Comparison of ENCODE assay signal across 9 cellular contexts in the genomic region with DNA sequence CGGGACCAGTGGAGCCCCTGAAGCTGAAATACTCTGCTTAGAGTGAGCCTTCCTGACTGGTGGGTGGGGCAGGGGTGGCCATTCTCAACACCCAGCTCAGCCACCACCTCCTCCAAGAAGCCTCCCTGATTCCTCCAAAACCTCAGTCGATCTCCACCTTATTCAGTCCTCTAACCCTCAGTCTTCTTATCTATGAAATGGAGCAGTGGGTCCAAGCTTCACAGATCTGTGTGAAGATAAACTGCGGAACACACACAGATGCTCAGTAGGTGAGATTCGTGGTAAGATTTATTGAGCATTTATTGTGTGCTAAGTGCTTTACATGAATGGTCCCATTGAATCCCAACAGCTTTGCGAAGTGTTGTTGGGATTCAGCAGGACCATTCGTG.
DNase-seq lines count a peak whose midpoint lies in the region; ATAC-seq, FAIRE-seq and TF ChIP-seq lines count a peak whose summit lies in the region.
"Had no signal": no experiment of that assay in that cellular context is flagged by ENCODE, and none has a peak within 500 bp of the region (broad histone marks: within the 10 kb centered on the region; RNA-seq: fewer than 3 reads in every experiment).

No MANE protein-coding gene starts in this region.

- H2BK120ac ChIP-seq in IMR-90 (ENCODE audit: low read depth, low read length): peak overlapping the region; percentile 96

- TF ChIP-seq RAD21 in IMR-90 (IDR thresholded peaks at IDR 0.05; ENCODE audit: low read length) (no peak), GM12878 (IDR thresholded peaks at IDR 0.05; ENCODE audit: insufficient read depth, low read depth, low read length) (no peak)

- H4K20me1 ChIP-seq in IMR-90 (ENCODE audit: insufficient read depth, low read length): no peaks in the 10 kb centered on the region; the same call in 1 of the 2 replicates
- no peaks in the 10 kb centered on the region for H4K20me1 ChIP-seq in GM12878 (ENCODE audit: control insufficient read depth, insufficient read depth)

- peak overlapping the region; percentile 53 to 84; a peak in 3 of 4 replicates for H4K8ac ChIP-seq in IMR-90 (ENCODE audit: low read depth in 2 of 2, low read length in 2 of 2)

- POLR2A ChIA-PET in CD4-positive, alpha-beta T cell (lab: Charles Lee): interaction anchor here (0.7 to 3.2 kb wide), 25 partner anchors 11 to 278 kb away, joined by 3 to 100 read pairs (median 7); partner anchors contain the start of genes CLIC4 and RUNX3
- POLR2A ChIA-PET in IMR-90 (lab: Charles Lee; ENCODE audit: unreplicated experiment) (no interaction called here), GM12878 (lab: Charles Lee) (interaction anchor here (0.6 to 10.8 kb wide), 11 partner anchors 11 to 123 kb away, joined by 3 to 220 read pairs (median 7); partner anchors contain the start of gene RUNX3)

- H3K36me3 ChIP-seq in IMR-90 (ENCODE audit: control insufficient read depth, insufficient read depth, low read length) (no peaks in the 10 kb centered on the region), GM12878 (ENCODE audit: control insufficient read depth in 2 of 2, insufficient read depth in 2 of 2, low read length in 1 of 2) (no peaks in the 10 kb centered on the region)

- H3K14ac ChIP-seq in IMR-90 (replicated peaks; ENCODE audit: low read depth, low read length): peak overlapping the region; percentile 88

- H2AFZ ChIP-seq in IMR-90 (replicated peaks; ENCODE audit: low read length, poor library complexity): peak overlapping the region; percentile 91
- H2AFZ ChIP-seq in GM12878 (ENCODE audit: control insufficient read depth, low read depth, low read length): no peak overlapping the region

- no peak for TF ChIP-seq CTCF in CD4-positive, alpha-beta T cell (IDR thresholded peaks at IDR 0.05)
- TF ChIP-seq CTCF in IMR-90 (conservative IDR thresholded peaks at IDR 0.05; ENCODE audit: low read depth, low read length) (no peak), GM12878 (IDR thresholded peaks at IDR 0.05 in 2 of 3, conservative IDR thresholded peaks at IDR 0.05 in 1 of 3; ENCODE audit: control insufficient read depth in 2 of 3, extremely low read depth in 1 of 3, insufficient read depth in 1 of 3, low read depth in 3 of 3, low read length in 3 of 3) (no peak)

- no peak for TF ChIP-seq EP300 in GM12878 (IDR thresholded peaks at IDR 0.05; ENCODE audit: borderline replicate concordance in 1 of 2, control insufficient read depth in 1 of 2, low read depth in 2 of 2, low read length in 2 of 2)

- H3K4me3 ChIP-seq in IMR-90 (ENCODE audit: insufficient read depth, low read depth, low read length): no peak overlapping the region
- H3K4me3 ChIP-seq in GM12878: peak overlapping the region; percentile 56

- H3K27me3 ChIP-seq in CD4-positive, alpha-beta T cell (ENCODE audit: control insufficient read depth, insufficient read depth, low read length): no peaks in the 10 kb centered on the region
- H3K27me3 ChIP-seq in IMR-90 (ENCODE audit: control insufficient read depth, insufficient read depth, low read length) (no peaks in the 10 kb centered on the region), GM12878 (replicated peaks in 1 of 2; ENCODE audit: control insufficient read depth in 2 of 2, insufficient read depth in 2 of 2, low read length in 1 of 2) (no peaks in the 10 kb centered on the region)

- no peak for ATAC-seq in CD4-positive, alpha-beta T cell (ENCODE audit: poor library complexity)
- ATAC-seq in IMR-90 (ENCODE audit: low read depth): no peak
- no peak for ATAC-seq in GM12878
- no peak for ATAC-seq in natural killer cell treated with Interleukin-12 subunit alpha and Interleukin-12 subunit beta and Interleukin-15 and Interleukin-18, amount 100 ng/mL, for 72 hours
- no peak for ATAC-seq in GM21717 (IDR thresholded peaks at IDR 0.05; ENCODE audit: unreplicated experiment)

- SMC1A ChIA-PET in GM12878 (lab: Charles Lee; ENCODE audit: uncharacterized antibody, unreplicated experiment): interaction anchor here (1.1 to 10.6 kb wide), 13 partner anchors 12 to 98 kb away, joined by 3 to 205 read pairs (median 6); partner anchors contain the start of gene RUNX3

- no peak for FAIRE-seq in GM12878 (lab: Jason Lieb, UNC)
- FAIRE-seq: islet of Langerhans had no signal

- peak overlapping the region; percentile 99 for H3K27ac ChIP-seq in CD4-positive, alpha-beta T cell (ENCODE audit: low read depth, low read length)
- H3K27ac ChIP-seq in IMR-90 (ENCODE audit: insufficient read depth, low read length) (peak overlapping the region; percentile 59), GM12878 (ENCODE audit: control insufficient read depth, insufficient read depth) (peak overlapping the region; percentile 100)

- in situ Hi-C loops in IMR-90 (cut with MboI; ENCODE audit: low sequenced_read_pairs): no loop called here
- in situ Hi-C loops in GM12878 (cut with MboI): loop anchor here (25.0 kb wide), 1 partner anchor 1436 kb away; no protein-coding TSS in a partner anchor

- peak overlapping the region; percentile 85 for H2AK5ac ChIP-seq in IMR-90 (ENCODE audit: low read depth, low read length)

- H3K36me3 Mint-ChIP-seq in CD4-positive, alpha-beta T cell (ENCODE audit: low read depth): no peaks in the 10 kb centered on the region
- H3K36me3 Mint-ChIP-seq in natural killer cell treated with Interleukin-12 subunit alpha and Interleukin-12 subunit beta and Interleukin-15 and Interleukin-18, amount 100 ng/mL, for 72 hours: no peaks in the 10 kb centered on the region

- RAD21 ChIA-PET in GM12878 (lab: Charles Lee; ENCODE audit: unreplicated experiment): interaction anchor here (0.6 to 5.8 kb wide), 17 partner anchors 12 to 175 kb away, joined by 3 to 148 read pairs (median 9); partner anchors contain the start of gene RUNX3

- peak overlapping the region; percentile 61 for H3K4me3 Mint-ChIP-seq in CD4-positive, alpha-beta T cell
- H3K4me3 Mint-ChIP-seq in natural killer cell treated with Interleukin-12 subunit alpha and Interleukin-12 subunit beta and Interleukin-15 and Interleukin-18, amount 100 ng/mL, for 72 hours: peak overlapping the region; percentile 78

- peaks cover 0 to 4% of the 10 kb centered on the region in 2 experiments; a peak in 1 of 4 replicates for H3K79me1 ChIP-seq in IMR-90 (ENCODE audit: low read depth in 1 of 2, low read length in 2 of 2)

- peak overlapping the region; percentile 87; the same call in 2 of the 3 replicates for H2BK15ac ChIP-seq in IMR-90 (ENCODE audit: low read depth, low read length)

- peak overlapping the region; percentile 93 for H4K91ac ChIP-seq in IMR-90 (ENCODE audit: insufficient read depth, low read depth, low read length)

- no peak for DNase-seq in CD4-positive, alpha-beta T cell
- DNase-seq in IMR-90 (no peak), GM12878 (ENCODE audit: low read depth, low spot score) (no peak), NCI-H2196 treated with DMSO at 0.1 percent for 48 hours (lab: John Stamatoyannopoulos, UW; ENCODE audit: unreplicated experiment) (no peak), cerebellum (ENCODE audit: low spot score) (no peak), NCI-H748 (lab: John Stamatoyannopoulos, UW; ENCODE audit: unreplicated experiment) (no peak)
- no peak for DNase-seq in natural killer cell treated with Interleukin-12 subunit alpha and Interleukin-12 subunit beta and Interleukin-15 and Interleukin-18, amount 100 ng/mL, for 72 hours (ENCODE audit: low spot score)

- H3K4me2 ChIP-seq in IMR-90 (ENCODE audit: low read depth, low read length) (no peak overlapping the region), GM12878 (ENCODE audit: control insufficient read depth, insufficient read depth) (peak overlapping the region; percentile 98)

- H3K4ac ChIP-seq in IMR-90 (ENCODE audit: low read depth, low read length): peak overlapping the region; percentile 93

- peak overlapping the region; percentile 44; the same call in 1 of the 2 replicates for H3K56ac ChIP-seq in IMR-90 (ENCODE audit: extremely low read depth, insufficient read depth, low read length)

- H3K9me3 Mint-ChIP-seq in CD4-positive, alpha-beta T cell: no peaks in the 10 kb centered on the region
- no peaks in the 10 kb centered on the region for H3K9me3 Mint-ChIP-seq in natural killer cell treated with Interleukin-12 subunit alpha and Interleukin-12 subunit beta and Interleukin-15 and Interleukin-18, amount 100 ng/mL, for 72 hours

- peak overlapping the region; percentile 51 for H3K18ac ChIP-seq in IMR-90 (ENCODE audit: low read depth, low read length)

- H3K9me1 ChIP-seq in IMR-90 (ENCODE audit: insufficient read depth, low read length): peaks cover 19% of the 10 kb centered on the region

- BruUV-seq in IMR-90 (replicated peaks; lab: Mats Ljungman, UMichigan) (no TSS peak), GM12878 (replicated peaks; lab: Mats Ljungman, UMichigan) (no TSS peak)

- CTCF ChIA-PET in CD4-positive, alpha-beta T cell (lab: Charles Lee): interaction anchor here (1.3 to 4.3 kb wide), 6 partner anchors 9 to 175 kb away, joined by 4 to 35 read pairs (median 8); partner anchors contain the start of gene RUNX3
- CTCF ChIA-PET in IMR-90 (lab: Yijun Ruan, JAX): interaction anchor here (1.0 kb wide), 1 partner anchor 13 kb away, joined by 3 read pairs; no protein-coding TSS in a partner anchor
- CTCF ChIA-PET in GM12878 (lab: Yijun Ruan, JAX): interaction anchor here (0.6 to 9.2 kb wide), 11 partner anchors 12 to 174 kb away, joined by 3 to 152 read pairs (median 6); partner anchors contain the start of gene RUNX3

- peak overlapping the region; percentile 91 for H3K27ac Mint-ChIP-seq in CD4-positive, alpha-beta T cell
- peak overlapping the region; percentile 98 to 99 for H3K27ac Mint-ChIP-seq in natural killer cell treated with Interleukin-12 subunit alpha and Interleukin-12 subunit beta and Interleukin-15 and Interleukin-18, amount 100 ng/mL, for 72 hours

- H3K4me1 Mint-ChIP-seq in CD4-positive, alpha-beta T cell (ENCODE audit: low read depth): peaks cover 72% of the 10 kb centered on the region
- H3K4me1 Mint-ChIP-seq in natural killer cell treated with Interleukin-12 subunit alpha and Interleukin-12 subunit beta and Interleukin-15 and Interleukin-18, amount 100 ng/mL, for 72 hours (ENCODE audit: low read depth in 2 of 2): peaks cover 79 to 82% of the 10 kb centered on the region in 2 donors

- peak overlapping the region; percentile 57; the same call in 1 of the 2 replicates for H3K23ac ChIP-seq in IMR-90 (ENCODE audit: low read depth, low read length)

- peaks cover 16% of the 10 kb centered on the region for H3K4me1 ChIP-seq in IMR-90 (ENCODE audit: control insufficient read depth, insufficient read depth, low read length)
- peaks cover 97% of the 10 kb centered on the region for H3K4me1 ChIP-seq in GM12878 (ENCODE audit: control insufficient read depth, insufficient read depth, low read length)

- intact Hi-C loops in CD4-positive, alpha-beta T cell (cut with DNase I, micrococcal nuclease): loop anchor here (1.0 to 5.0 kb wide), 3 partner anchors 9 to 58 kb away; no protein-coding TSS in a partner anchor
- intact Hi-C loops in IMR-90 (cut with micrococcal nuclease) (no loop called here), GM12878 (cut with micrococcal nuclease; ENCODE audit: unreplicated experiment) (no loop called here)

- H2AK9ac ChIP-seq in IMR-90 (replicated peaks; ENCODE audit: low read depth, low read length, poor library complexity): peak overlapping the region; percentile 60

- WGBS in IMR-90 (ENCODE audit: extremely low coverage in 2 of 2, insufficient read length in 1 of 2), 2 experiments: 90% methylated on average over 2 of the region's 6 CpGs; no CpG with 5 or more reads in 1 of the 2 experiments
- WGBS in GM12878 (ENCODE audit: insufficient coverage, insufficient replicate concordance, low lambda C conversion rate, missing lambda C conversion rate): 45% methylated on average over 6 of the region's 6 CpGs

- H4K5ac ChIP-seq in IMR-90 (ENCODE audit: low read depth, low read length): peak overlapping the region; percentile 39

- TF ChIP-seq POLR2A in IMR-90 (IDR thresholded peaks at IDR 0.05; ENCODE audit: low read depth, low read length) (no peak), GM12878 (IDR thresholded peaks at IDR 0.05; ENCODE audit: low read depth, low read length) (no peak)

- dilution Hi-C loops in IMR-90 (cut with HindIII; ENCODE audit: low sequenced_read_pairs, unreplicated experiment): no loop called here

- H3K79me2 ChIP-seq in GM12878 (ENCODE audit: control insufficient read depth, insufficient read depth, low read length): peaks cover 40% of the 10 kb centered on the region

- H2BK20ac ChIP-seq in IMR-90 (ENCODE audit: low read depth, low read length): peak overlapping the region; percentile 98

- no peaks in the 10 kb centered on the region for H3K9me3 ChIP-seq in CD4-positive, alpha-beta T cell (ENCODE audit: control insufficient read depth, low read length)
- no peaks in the 10 kb centered on the region for H3K9me3 ChIP-seq in IMR-90 (ENCODE audit: control insufficient read depth, insufficient read depth, low read length)
- no peaks in the 10 kb centered on the region for H3K9me3 ChIP-seq in GM12878 (replicated peaks; ENCODE audit: control insufficient read depth, insufficient read depth, low read length)

- no peaks in the 10 kb centered on the region for H3K27me3 Mint-ChIP-seq in CD4-positive, alpha-beta T cell
- no peaks in the 10 kb centered on the region for H3K27me3 Mint-ChIP-seq in natural killer cell treated with Interleukin-12 subunit alpha and Interleukin-12 subunit beta and Interleukin-15 and Interleukin-18, amount 100 ng/mL, for 72 hours

- H2BK5ac ChIP-seq in IMR-90 (ENCODE audit: low read depth, low read length, poor library complexity, severe bottlenecking): peak overlapping the region; percentile 79

- H3K9ac ChIP-seq in IMR-90 (ENCODE audit: low read depth, low read length) (no peak overlapping the region; the same call in 1 of the 2 replicates), GM12878 (ENCODE audit: control insufficient read depth, insufficient read depth, low read length) (peak overlapping the region; percentile 90)

Comparison
In these comparisons a context has a peak if more than half of its experiments do, and no peak if none do; other contexts are left out.
1. intact Hi-C loops: an anchor here in CD4-positive, alpha-beta T cell (1.0 to 5.0 kb wide); none called in IMR-90 and GM12878.